20 cellular contexts compared by ENCODE assay signal in the genomic region with DNA sequence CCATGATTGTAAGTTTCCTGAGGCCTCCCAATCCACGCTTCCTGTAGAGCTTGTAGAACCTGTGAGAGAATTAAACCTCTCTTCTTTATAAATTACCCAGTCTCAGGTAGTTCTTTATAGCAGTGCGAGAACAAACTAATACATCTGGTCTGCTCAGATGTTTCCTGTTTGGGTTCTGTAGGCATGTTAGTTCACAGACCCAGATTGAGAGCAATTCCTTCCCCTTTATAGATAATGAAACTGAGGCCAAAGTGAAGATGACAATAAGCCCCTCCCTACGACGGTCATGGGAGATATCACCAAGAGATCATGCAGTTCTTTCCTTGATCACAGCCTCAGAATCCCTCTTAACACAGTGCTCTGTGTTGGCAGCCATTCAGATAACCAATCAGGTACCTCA.
DNase-seq lines count a peak whose midpoint lies in the region; ATAC-seq and TF ChIP-seq lines count a peak whose summit lies in the region.
"Had no signal": no experiment of that assay in that cellular context is flagged by ENCODE, and none has a peak within 500 bp of the region (broad histone marks: within the 10 kb centered on the region; RNA-seq: fewer than 3 reads in every experiment).

No MANE protein-coding gene starts in this region.

- no peak overlapping the region for H3K23ac ChIP-seq in mesendoderm (ENCODE audit: low read length)

- H3K4me3 ChIP-seq in BLaER1: no peak overlapping the region
- H3K4me3 ChIP-seq in esophagus squamous epithelium: no peak overlapping the region
- no peak overlapping the region for H3K4me3 ChIP-seq in mesendoderm (ENCODE audit: low read length)
- H3K4me3 ChIP-seq: GM23248, HAP-1, SK-N-MC had no signal

- H3K4me2 ChIP-seq in BLaER1: peak overlapping the region; percentile 68
- no peak overlapping the region for H3K4me2 ChIP-seq in mesendoderm (ENCODE audit: low read length)

- H3K36me3 ChIP-seq in BLaER1 (no peaks in the 10 kb centered on the region), esophagus squamous epithelium (no peaks in the 10 kb centered on the region), mesendoderm (ENCODE audit: control insufficient read depth, insufficient read depth, low read length) (no peaks in the 10 kb centered on the region)
- H3K36me3 ChIP-seq: HAP-1 had no signal

- peak overlapping the region in 4 of 6 donors; percentile 91 to 98 (median 96) for H3K27ac Mint-ChIP-seq in naive B cell

- peaks cover 6 to 9% of the 10 kb centered on the region in 2 donors for H3K36me3 Mint-ChIP-seq in naive B cell

- H2AK5ac ChIP-seq in mesendoderm (ENCODE audit: low read length): no peak overlapping the region

- H3K4me1 ChIP-seq in BLaER1 (peaks cover 22% of the 10 kb centered on the region), esophagus squamous epithelium (peaks cover 0 to 9% (median 0%) of the 10 kb centered on the region in 3 donors), mesendoderm (ENCODE audit: control insufficient read depth, low read depth, low read length) (no peaks in the 10 kb centered on the region)
- H3K4me1 ChIP-seq: HAP-1 had no signal

- no peak for TF ChIP-seq POLR2A in esophagus squamous epithelium (IDR thresholded peaks at IDR 0.05)

- H3K9me3 Mint-ChIP-seq in naive B cell: peaks cover 0 to 9% (median 6%) of the 10 kb centered on the region in 7 donors

- peaks cover 9 to 11% (median 10%) of the 10 kb centered on the region in 3 donors for H3K4me1 Mint-ChIP-seq in naive B cell

- intact Hi-C loops in esophagus squamous epithelium (cut with DNase I): no loop called here

- 58 to 69% methylated on average over 4 of the region's 4 CpGs for WGBS in esophagus squamous epithelium, 2 donors
- WGBS in mesendoderm (ENCODE audit: extremely low coverage, insufficient coverage, low lambda C conversion rate): no CpG with 5 or more reads among the region's 4 CpGs

- H4K5ac ChIP-seq in mesendoderm (ENCODE audit: low read length): no peak overlapping the region

- H4K20me1 ChIP-seq in BLaER1: no peaks in the 10 kb centered on the region

- no peak overlapping the region for H4K8ac ChIP-seq in mesendoderm (ENCODE audit: low read depth, low read length)

- H2BK5ac ChIP-seq in mesendoderm (ENCODE audit: low read length): no peak overlapping the region

- in situ Hi-C loops in KBM-7 (cut with MboI; ENCODE audit: low pct_unique_long_range_greater_than_20kb, low sequenced_read_pairs): no loop called here

- no peak overlapping the region for H3K56ac ChIP-seq in mesendoderm (ENCODE audit: low read length)

- H3K4me3 Mint-ChIP-seq in naive B cell: peak overlapping the region in 7 of 8 donors; percentile 3 to 93 (median 90)

- H3K27ac ChIP-seq in BLaER1: 0 out of 2 replicates have a peak overlapping the region, but pooled peaks have one; percentile 5
- H3K27ac ChIP-seq in esophagus squamous epithelium: no peak overlapping the region
- no peak overlapping the region for H3K27ac ChIP-seq in mesendoderm (ENCODE audit: low read depth, low read length)
- H3K27ac ChIP-seq: C4-2B, GM23248, HL-60, SK-N-MC had no signal

- TF ChIP-seq CTCF in esophagus squamous epithelium (IDR thresholded peaks at IDR 0.05): no peak

- H3K9me3 ChIP-seq in BLaER1 (no peaks in the 10 kb centered on the region), esophagus squamous epithelium (no peaks in the 10 kb centered on the region)
- H3K9me3 ChIP-seq: HAP-1 had no signal

- H3K9ac ChIP-seq in BLaER1: no peak overlapping the region
- no peak overlapping the region for H3K9ac ChIP-seq in mesendoderm (ENCODE audit: low read length)
- H3K9ac ChIP-seq: GM23248 had no signal

- H3K4ac ChIP-seq in mesendoderm (ENCODE audit: low read depth, low read length): no peak overlapping the region

- no peaks in the 10 kb centered on the region for H3K79me2 ChIP-seq in mesendoderm (ENCODE audit: control insufficient read depth, insufficient read depth, low read length)

- no peak overlapping the region for H3K18ac ChIP-seq in mesendoderm (ENCODE audit: low read length)

- H3K27me3 ChIP-seq in BLaER1: no peaks in the 10 kb centered on the region
- no peaks in the 10 kb centered on the region for H3K27me3 ChIP-seq in esophagus squamous epithelium
- no peaks in the 10 kb centered on the region for H3K27me3 ChIP-seq in mesendoderm (ENCODE audit: insufficient read depth, low read length, poor library complexity)

- H3K27me3 Mint-ChIP-seq in naive B cell: no peaks in the 10 kb centered on the region

- no peaks in the 10 kb centered on the region for H3K79me1 ChIP-seq in mesendoderm (ENCODE audit: low read length)

- H2BK15ac ChIP-seq in mesendoderm (replicated peaks; ENCODE audit: low read depth): no peak overlapping the region

- peak; percentile 5 for DNase-seq in KBM-7
- DNase-seq in dermis blood vessel endothelial cell: peak; percentile 28
- DNase-seq in naive B cell: peak; percentile 63
- no peak for DNase-seq in NCI-H748 (lab: John Stamatoyannopoulos, UW; ENCODE audit: unreplicated experiment)
- DNase-seq in esophagus squamous epithelium (lab: John Stamatoyannopoulos, UW): no peak
- DNase-seq in mesendoderm: no peak
- DNase-seq: DMS79 treated with DMSO at 0.1 percent for 48 hours, GM23248, MM.1S, NCI-H1092 treated with DMSO at 0.1 percent for 48 hours, NCI-H1694, NCI-H510A, NCI-H774, SHP77 had no signal

- ATAC-seq in naive B cell (ENCODE audit: low read depth in 2 of 2) (peak; percentile 98), GM21423 (IDR thresholded peaks at IDR 0.05; ENCODE audit: unreplicated experiment) (no peak)

- no peak overlapping the region for H2BK120ac ChIP-seq in mesendoderm (ENCODE audit: low read depth, low read length)

Comparison
In these comparisons a context has a peak if more than half of its experiments do, and no peak if none do; other contexts are left out.
1. DNase-seq: peak in KBM-7 (single experiment), dermis blood vessel endothelial cell (single experiment) and naive B cell (single experiment); none in NCI-H748 (single experiment), esophagus squamous epithelium (single experiment) and mesendoderm (single experiment).